13 cellular contexts compared by ENCODE assay signal in the genomic region with DNA sequence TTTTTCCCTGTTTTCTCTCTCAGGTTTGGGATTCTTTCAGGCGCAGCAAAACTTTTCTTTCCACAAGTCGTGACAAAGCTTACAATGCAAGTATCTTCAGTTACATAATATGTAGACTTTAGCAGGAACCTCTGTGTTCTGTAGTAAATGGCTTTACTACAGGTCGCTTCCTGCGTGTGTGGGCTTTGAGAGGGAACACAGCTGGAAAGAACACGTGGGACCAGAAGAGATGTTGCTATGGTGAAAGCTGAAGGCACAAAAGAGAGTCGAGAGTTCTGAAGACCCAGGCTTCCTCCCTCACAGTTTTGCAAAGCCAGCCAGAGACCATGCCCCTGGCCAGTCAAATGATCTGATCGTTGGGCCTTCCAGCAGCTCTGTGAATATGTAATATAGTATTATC.
DNase-seq lines count a peak whose midpoint lies in the region; ATAC-seq lines count a peak whose summit lies in the region.
"Had no signal": no experiment of that assay in that cellular context is flagged by ENCODE, and none has a peak within 500 bp of the region (broad histone marks: within the 10 kb centered on the region; RNA-seq: fewer than 3 reads in every experiment).

No MANE protein-coding gene starts in this region.

- no peak overlapping the region for H3K4me3 ChIP-seq in neuron (ENCODE audit: low read length)
- H3K4me3 ChIP-seq: BLaER1 treated with 17β-estradiol and CSF1 and Interleukin-3, amounts not matched to agents 10 nM and 100 nM had no signal

- no peaks in the 10 kb centered on the region for H3K27me3 ChIP-seq in neuron (ENCODE audit: insufficient read depth, low read length)
- H3K27me3 ChIP-seq: BLaER1 treated with 17β-estradiol and CSF1 and Interleukin-3, amounts not matched to agents 10 nM and 100 nM had no signal

- H3K9me3 ChIP-seq in neuron (ENCODE audit: low read length) = no peaks in the 10 kb centered on the region
- H3K9me3 ChIP-seq: BLaER1 treated with 17β-estradiol and CSF1 and Interleukin-3, amounts not matched to agents 10 nM and 100 nM had no signal

- peaks cover 9% of the 10 kb centered on the region for H3K4me1 Mint-ChIP-seq in activated naive CD4-positive, alpha-beta T cell treated with anti-CD3 and anti-CD28 coated beads, Interleukin-2, amount 50 U/mL, for 24 hours
- no peaks in the 10 kb centered on the region for H3K4me1 Mint-ChIP-seq in stimulated activated naive B cell treated with anti-CD40 and anti-IgM and Interleukin-4, amounts not matched to agents 10 μg/mL and 1 μg/mL and 100 μg/mL, for 72 hours

- no peaks in the 10 kb centered on the region for H3K9me3 Mint-ChIP-seq in activated naive CD4-positive, alpha-beta T cell treated with anti-CD3 and anti-CD28 coated beads, Interleukin-2, amount 50 U/mL, for 24 hours
- no peaks in the 10 kb centered on the region for H3K9me3 Mint-ChIP-seq in stimulated activated naive B cell treated with anti-CD40 and anti-IgM and Interleukin-4, amounts not matched to agents 10 μg/mL and 1 μg/mL and 100 μg/mL, for 72 hours

- intact Hi-C loops in head of caudate nucleus (cut with DNase I) = no loop called here

- H3K4me3 Mint-ChIP-seq in activated naive CD4-positive, alpha-beta T cell treated with anti-CD3 and anti-CD28 coated beads, Interleukin-2, amount 50 U/mL, for 24 hours = no peak overlapping the region
- no peak overlapping the region for H3K4me3 Mint-ChIP-seq in stimulated activated naive B cell treated with anti-CD40 and anti-IgM and Interleukin-4, amounts not matched to agents 10 μg/mL and 1 μg/mL and 100 μg/mL, for 72 hours
- H3K4me3 Mint-ChIP-seq: CD4-positive, CD25-positive, alpha-beta regulatory T cell had no signal

- peak overlapping the region; percentile 11 for H3K27ac Mint-ChIP-seq in activated naive CD4-positive, alpha-beta T cell treated with anti-CD3 and anti-CD28 coated beads, Interleukin-2, amount 50 U/mL, for 24 hours
- H3K27ac Mint-ChIP-seq in stimulated activated naive B cell treated with anti-CD40 and anti-IgM and Interleukin-4, amounts not matched to agents 10 μg/mL and 1 μg/mL and 100 μg/mL, for 72 hours = peak overlapping the region; percentile 25
- H3K27ac Mint-ChIP-seq: CD4-positive, CD25-positive, alpha-beta regulatory T cell had no signal

- no peaks in the 10 kb centered on the region for H3K27me3 Mint-ChIP-seq in activated naive CD4-positive, alpha-beta T cell treated with anti-CD3 and anti-CD28 coated beads, Interleukin-2, amount 50 U/mL, for 24 hours
- peaks cover 7 to 13% of the 10 kb centered on the region in 2 donors for H3K27me3 Mint-ChIP-seq in stimulated activated naive B cell treated with anti-CD40 and anti-IgM and Interleukin-4, amounts not matched to agents 10 μg/mL and 1 μg/mL and 100 μg/mL, for 72 hours

- peak overlapping the region; percentile 7 for H2AFZ ChIP-seq in neuron (ENCODE audit: low read depth, low read length)

- no peaks in the 10 kb centered on the region for H3K36me3 ChIP-seq in neuron (ENCODE audit: insufficient read depth, low read length)
- H3K36me3 ChIP-seq: BLaER1 treated with 17β-estradiol and CSF1 and Interleukin-3, amounts not matched to agents 10 nM and 100 nM had no signal

- no peak for ATAC-seq in stimulated activated naive B cell treated with anti-CD40 and anti-IgM and Interleukin-4, amounts not matched to agents 10 μg/mL and 1 μg/mL and 100 μg/mL, for 72 hours (replicated peaks)
- ATAC-seq in HG03280 (IDR thresholded peaks at IDR 0.05; ENCODE audit: unreplicated experiment) (no peak), GM18870 (IDR thresholded peaks at IDR 0.05; ENCODE audit: unreplicated experiment) (no peak)

- H3K4me1 ChIP-seq in neuron (ENCODE audit: insufficient read depth, low read length) = peaks cover 16% of the 10 kb centered on the region
- H3K4me1 ChIP-seq: BLaER1 treated with 17β-estradiol and CSF1 and Interleukin-3, amounts not matched to agents 10 nM and 100 nM had no signal

- H3K36me3 Mint-ChIP-seq in activated naive CD4-positive, alpha-beta T cell treated with anti-CD3 and anti-CD28 coated beads, Interleukin-2, amount 50 U/mL, for 24 hours = peaks cover 3% of the 10 kb centered on the region
- no peaks in the 10 kb centered on the region for H3K36me3 Mint-ChIP-seq in stimulated activated naive B cell treated with anti-CD40 and anti-IgM and Interleukin-4, amounts not matched to agents 10 μg/mL and 1 μg/mL and 100 μg/mL, for 72 hours
- H3K36me3 Mint-ChIP-seq: CD4-positive, CD25-positive, alpha-beta regulatory T cell had no signal

- DNase-seq in activated naive CD4-positive, alpha-beta T cell (lab: John Stamatoyannopoulos, UW) = no peak
- DNase-seq in head of caudate nucleus (peak in 33 of 42 donors; percentile 2 to 67 (median 23)), kidney tubule cell (ENCODE audit: low spot score) (no peak)
- DNase-seq in stimulated activated naive B cell treated with anti-CD40 and anti-IgM and Interleukin-4, amounts not matched to agents 10 μg/mL and 1 μg/mL and 100 μg/mL, for 72 hours = no peak
- DNase-seq: ACHN; CD4-positive, CD25-positive, alpha-beta regulatory T cell; DMS53; GF-D8 had no signal

Comparison
In these comparisons a context has a peak if more than half of its experiments do, and no peak if none do; other contexts are left out.
1. DNase-seq: peak in head of caudate nucleus (33 of 42); none in activated naive CD4-positive, alpha-beta T cell (0 of 4), stimulated activated naive B cell treated with anti-CD40 and anti-IgM and Interleukin-4, amounts not matched to agents 10 μg/mL and 1 μg/mL and 100 μg/mL, for 72 hours (single experiment) and kidney tubule cell (single experiment).